1 cellular context compared by ENCODE assay signal in the genomic region with DNA sequence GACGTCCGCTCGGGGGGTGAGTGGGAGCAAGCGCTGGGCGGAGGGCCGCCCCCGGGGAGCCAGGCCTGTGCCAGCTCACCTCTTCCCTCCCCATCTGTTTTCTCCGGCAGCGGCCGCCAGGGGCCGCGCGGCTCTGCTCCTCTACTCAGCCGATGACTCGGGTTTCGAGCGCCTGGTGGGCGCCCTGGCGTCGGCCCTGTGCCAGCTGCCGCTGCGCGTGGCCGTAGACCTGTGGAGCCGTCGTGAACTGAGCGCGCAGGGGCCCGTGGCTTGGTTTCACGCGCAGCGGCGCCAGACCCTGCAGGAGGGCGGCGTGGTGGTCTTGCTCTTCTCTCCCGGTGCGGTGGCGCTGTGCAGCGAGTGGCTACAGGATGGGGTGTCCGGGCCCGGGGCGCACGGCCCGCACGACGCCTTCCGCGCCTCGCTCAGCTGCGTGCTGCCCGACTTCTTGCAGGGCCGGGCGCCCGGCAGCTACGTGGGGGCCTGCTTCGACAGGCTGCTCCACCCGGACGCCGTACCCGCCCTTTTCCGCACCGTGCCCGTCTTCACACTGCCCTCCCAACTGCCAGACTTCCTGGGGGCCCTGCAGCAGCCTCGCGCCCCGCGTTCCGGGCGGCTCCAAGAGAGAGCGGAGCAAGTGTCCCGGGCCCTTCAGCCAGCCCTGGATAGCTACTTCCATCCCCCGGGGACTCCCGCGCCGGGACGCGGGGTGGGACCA.
A peak's percentile ranks its signal among the peaks of the same experiment; 100 is the strongest.
TF ChIP-seq lines count a peak whose summit lies in the region.

No MANE protein-coding gene starts in this region.

TF ChIP-seq in HEK293, 187 proteins besides CTCF, POLR2A, EP300 and RAD21 (continued from another document and continues in another):
- TF ChIP-seq, protein P1, sequence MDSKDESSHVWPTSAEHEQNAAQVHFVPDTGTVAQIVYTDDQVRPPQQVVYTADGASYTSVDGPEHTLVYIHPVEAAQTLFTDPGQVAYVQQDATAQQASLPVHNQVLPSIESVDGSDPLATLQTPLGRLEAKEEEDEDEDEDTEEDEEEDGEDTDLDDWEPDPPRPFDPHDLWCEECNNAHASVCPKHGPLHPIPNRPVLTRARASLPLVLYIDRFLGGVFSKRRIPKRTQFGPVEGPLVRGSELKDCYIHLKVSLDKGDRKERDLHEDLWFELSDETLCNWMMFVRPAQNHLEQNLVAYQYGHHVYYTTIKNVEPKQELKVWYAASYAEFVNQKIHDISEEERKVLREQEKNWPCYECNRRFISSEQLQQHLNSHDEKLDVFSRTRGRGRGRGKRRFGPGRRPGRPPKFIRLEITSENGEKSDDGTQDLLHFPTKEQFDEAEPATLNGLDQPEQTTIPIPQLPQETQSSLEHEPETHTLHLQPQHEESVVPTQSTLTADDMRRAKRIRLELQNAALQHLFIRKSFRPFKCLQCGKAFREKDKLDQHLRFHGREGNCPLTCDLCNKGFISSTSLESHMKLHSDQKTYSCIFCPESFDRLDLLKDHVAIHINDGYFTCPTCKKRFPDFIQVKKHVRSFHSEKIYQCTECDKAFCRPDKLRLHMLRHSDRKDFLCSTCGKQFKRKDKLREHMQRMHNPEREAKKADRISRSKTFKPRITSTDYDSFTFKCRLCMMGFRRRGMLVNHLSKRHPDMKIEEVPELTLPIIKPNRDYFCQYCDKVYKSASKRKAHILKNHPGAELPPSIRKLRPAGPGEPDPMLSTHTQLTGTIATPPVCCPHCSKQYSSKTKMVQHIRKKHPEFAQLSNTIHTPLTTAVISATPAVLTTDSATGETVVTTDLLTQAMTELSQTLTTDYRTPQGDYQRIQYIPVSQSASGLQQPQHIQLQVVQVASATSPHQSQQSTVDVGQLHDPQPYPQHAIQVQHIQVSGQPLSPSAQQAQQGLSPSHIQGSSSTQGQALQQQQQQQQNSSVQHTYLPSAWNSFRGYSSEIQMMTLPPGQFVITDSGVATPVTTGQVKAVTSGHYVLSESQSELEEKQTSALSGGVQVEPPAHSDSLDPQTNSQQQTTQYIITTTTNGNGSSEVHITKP (tag by site-specific recombination; IDR thresholded peaks at IDR 0.05), result peak; percentile 72
- TF ChIP-seq ZNF777 (tag by site-specific recombination; IDR thresholded peaks at IDR 0.05; ENCODE audit: borderline replicate concordance), result peak; percentile 87; the same call in 1 of the 2 replicates
- peak; percentile 29; the same call in 1 of the 2 replicates for TF ChIP-seq BCL11A (tag by site-specific recombination; IDR thresholded peaks at IDR 0.05; ENCODE audit: low read depth)
- peak; percentile 96 for TF ChIP-seq SCRT1 (tag by site-specific recombination; IDR thresholded peaks at IDR 0.05; ENCODE audit: borderline replicate concordance)
- peak; percentile 26; the same call in 1 of the 2 replicates for TF ChIP-seq ZNF146 (tag by site-specific recombination; IDR thresholded peaks at IDR 0.05)
- TF ChIP-seq KLF1 (tag by site-specific recombination; IDR thresholded peaks at IDR 0.05), result peak; percentile 72
- peak; percentile 90 for TF ChIP-seq ZNF335 (tag by site-specific recombination; conservative IDR thresholded peaks at IDR 0.05)
- peak; percentile 86 for TF ChIP-seq ZNF121 (tag by site-specific recombination; IDR thresholded peaks at IDR 0.05)
- no peak; the same call in 1 of the 2 replicates for TF ChIP-seq ZNF768 (tag by site-specific recombination; IDR thresholded peaks at IDR 0.05)
- TF ChIP-seq SCRT2 (tag by site-specific recombination; IDR thresholded peaks at IDR 0.05), result peak; percentile 99
- TF ChIP-seq ZNF843 (tag by site-specific recombination; IDR thresholded peaks at IDR 0.05), result peak; percentile 64; the same call in 1 of the 2 replicates
- TF ChIP-seq ZNF600 (tag by site-specific recombination; IDR thresholded peaks at IDR 0.05), result peak; percentile 80
- no peak for TF ChIP-seq ZNF530 (tag by site-specific recombination; IDR thresholded peaks at IDR 0.05; ENCODE audit: low read depth)
- TF ChIP-seq ZIC2 (tag by site-specific recombination; IDR thresholded peaks at IDR 0.05), result peak; percentile 94
- no peak for TF ChIP-seq ZNF211 (tag by site-specific recombination; IDR thresholded peaks at IDR 0.05; ENCODE audit: low read depth)
- TF ChIP-seq ZNF658 (tag by site-specific recombination; IDR thresholded peaks at IDR 0.05), result no peak
- TF ChIP-seq ZBTB21 (tag by site-specific recombination; IDR thresholded peaks at IDR 0.05), result peak; percentile 43; the same call in 1 of the 2 replicates
- peak; percentile 95 for TF ChIP-seq ZBTB17 (tag by site-specific recombination; IDR thresholded peaks at IDR 0.05)
- TF ChIP-seq, protein P2, sequence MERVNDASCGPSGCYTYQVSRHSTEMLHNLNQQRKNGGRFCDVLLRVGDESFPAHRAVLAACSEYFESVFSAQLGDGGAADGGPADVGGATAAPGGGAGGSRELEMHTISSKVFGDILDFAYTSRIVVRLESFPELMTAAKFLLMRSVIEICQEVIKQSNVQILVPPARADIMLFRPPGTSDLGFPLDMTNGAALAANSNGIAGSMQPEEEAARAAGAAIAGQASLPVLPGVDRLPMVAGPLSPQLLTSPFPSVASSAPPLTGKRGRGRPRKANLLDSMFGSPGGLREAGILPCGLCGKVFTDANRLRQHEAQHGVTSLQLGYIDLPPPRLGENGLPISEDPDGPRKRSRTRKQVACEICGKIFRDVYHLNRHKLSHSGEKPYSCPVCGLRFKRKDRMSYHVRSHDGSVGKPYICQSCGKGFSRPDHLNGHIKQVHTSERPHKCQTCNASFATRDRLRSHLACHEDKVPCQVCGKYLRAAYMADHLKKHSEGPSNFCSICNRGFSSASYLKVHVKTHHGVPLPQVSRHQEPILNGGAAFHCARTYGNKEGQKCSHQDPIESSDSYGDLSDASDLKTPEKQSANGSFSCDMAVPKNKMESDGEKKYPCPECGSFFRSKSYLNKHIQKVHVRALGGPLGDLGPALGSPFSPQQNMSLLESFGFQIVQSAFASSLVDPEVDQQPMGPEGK (tag by site-specific recombination; IDR thresholded peaks at IDR 0.05), result peak; percentile 89
- TF ChIP-seq OVOL3 (tag by site-specific recombination; IDR thresholded peaks at IDR 0.05), result 0 out of 2 replicates have a peak, but pooled peaks have one; percentile 24
- TF ChIP-seq ZNF561 (tag by site-specific recombination; IDR thresholded peaks at IDR 0.05; ENCODE audit: borderline replicate concordance), result no peak; the same call in none of the 2 replicates
- no peak for TF ChIP-seq ZNF266 (tag by site-specific recombination; IDR thresholded peaks at IDR 0.05; ENCODE audit: low read depth)
- TF ChIP-seq SP3 (tag by site-specific recombination; IDR thresholded peaks at IDR 0.05), result no peak
- no peak for TF ChIP-seq ZNF791 (tag by site-specific recombination; IDR thresholded peaks at IDR 0.05)
- peak; percentile 23; the same call in 1 of the 2 replicates for TF ChIP-seq ZNF596 (tag by site-specific recombination; IDR thresholded peaks at IDR 0.05)
- TF ChIP-seq, protein P3, sequence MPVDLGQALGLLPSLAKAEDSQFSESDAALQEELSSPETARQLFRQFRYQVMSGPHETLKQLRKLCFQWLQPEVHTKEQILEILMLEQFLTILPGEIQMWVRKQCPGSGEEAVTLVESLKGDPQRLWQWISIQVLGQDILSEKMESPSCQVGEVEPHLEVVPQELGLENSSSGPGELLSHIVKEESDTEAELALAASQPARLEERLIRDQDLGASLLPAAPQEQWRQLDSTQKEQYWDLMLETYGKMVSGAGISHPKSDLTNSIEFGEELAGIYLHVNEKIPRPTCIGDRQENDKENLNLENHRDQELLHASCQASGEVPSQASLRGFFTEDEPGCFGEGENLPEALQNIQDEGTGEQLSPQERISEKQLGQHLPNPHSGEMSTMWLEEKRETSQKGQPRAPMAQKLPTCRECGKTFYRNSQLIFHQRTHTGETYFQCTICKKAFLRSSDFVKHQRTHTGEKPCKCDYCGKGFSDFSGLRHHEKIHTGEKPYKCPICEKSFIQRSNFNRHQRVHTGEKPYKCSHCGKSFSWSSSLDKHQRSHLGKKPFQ (tag by site-specific recombination; IDR thresholded peaks at IDR 0.05), result peak; percentile 64
- TF ChIP-seq, protein P4, sequence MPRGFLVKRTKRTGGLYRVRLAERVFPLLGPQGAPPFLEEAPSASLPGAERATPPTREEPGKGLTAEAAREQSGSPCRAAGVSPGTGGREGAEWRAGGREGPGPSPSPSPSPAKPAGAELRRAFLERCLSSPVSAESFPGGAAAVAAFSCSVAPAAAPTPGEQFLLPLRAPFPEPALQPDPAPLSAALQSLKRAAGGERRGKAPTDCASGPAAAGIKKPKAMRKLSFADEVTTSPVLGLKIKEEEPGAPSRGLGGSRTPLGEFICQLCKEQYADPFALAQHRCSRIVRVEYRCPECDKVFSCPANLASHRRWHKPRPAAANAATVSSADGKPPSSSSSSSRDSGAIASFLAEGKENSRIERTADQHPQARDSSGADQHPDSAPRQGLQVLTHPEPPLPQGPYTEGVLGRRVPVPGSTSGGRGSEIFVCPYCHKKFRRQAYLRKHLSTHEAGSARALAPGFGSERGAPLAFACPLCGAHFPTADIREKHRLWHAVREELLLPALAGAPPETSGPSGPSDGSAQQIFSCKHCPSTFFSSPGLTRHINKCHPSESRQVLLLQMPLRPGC (tag by site-specific recombination; IDR thresholded peaks at IDR 0.05), result 0 out of 2 replicates have a peak, but pooled peaks have one; percentile 18
- TF ChIP-seq KLF9 (tag by site-specific recombination; IDR thresholded peaks at IDR 0.05; ENCODE audit: low read depth), result peak; percentile 46
- TF ChIP-seq RBAK (tag by site-specific recombination; IDR thresholded peaks at IDR 0.05), result no peak
- TF ChIP-seq, protein P5, sequence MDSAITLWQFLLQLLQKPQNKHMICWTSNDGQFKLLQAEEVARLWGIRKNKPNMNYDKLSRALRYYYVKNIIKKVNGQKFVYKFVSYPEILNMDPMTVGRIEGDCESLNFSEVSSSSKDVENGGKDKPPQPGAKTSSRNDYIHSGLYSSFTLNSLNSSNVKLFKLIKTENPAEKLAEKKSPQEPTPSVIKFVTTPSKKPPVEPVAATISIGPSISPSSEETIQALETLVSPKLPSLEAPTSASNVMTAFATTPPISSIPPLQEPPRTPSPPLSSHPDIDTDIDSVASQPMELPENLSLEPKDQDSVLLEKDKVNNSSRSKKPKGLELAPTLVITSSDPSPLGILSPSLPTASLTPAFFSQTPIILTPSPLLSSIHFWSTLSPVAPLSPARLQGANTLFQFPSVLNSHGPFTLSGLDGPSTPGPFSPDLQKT (IDR thresholded peaks at IDR 0.05; ENCODE audit: borderline replicate concordance, low read depth, low read length), result no peak
- TF ChIP-seq KLF8 (tag by site-specific recombination; IDR thresholded peaks at IDR 0.05), result peak; percentile 68; the same call in 1 of the 2 replicates
- 0 out of 2 replicates have a peak, but pooled peaks have one; percentile 61 for TF ChIP-seq ZNF610 (tag by site-specific recombination; IDR thresholded peaks at IDR 0.05; ENCODE audit: borderline replicate concordance)
- TF ChIP-seq, protein P6, sequence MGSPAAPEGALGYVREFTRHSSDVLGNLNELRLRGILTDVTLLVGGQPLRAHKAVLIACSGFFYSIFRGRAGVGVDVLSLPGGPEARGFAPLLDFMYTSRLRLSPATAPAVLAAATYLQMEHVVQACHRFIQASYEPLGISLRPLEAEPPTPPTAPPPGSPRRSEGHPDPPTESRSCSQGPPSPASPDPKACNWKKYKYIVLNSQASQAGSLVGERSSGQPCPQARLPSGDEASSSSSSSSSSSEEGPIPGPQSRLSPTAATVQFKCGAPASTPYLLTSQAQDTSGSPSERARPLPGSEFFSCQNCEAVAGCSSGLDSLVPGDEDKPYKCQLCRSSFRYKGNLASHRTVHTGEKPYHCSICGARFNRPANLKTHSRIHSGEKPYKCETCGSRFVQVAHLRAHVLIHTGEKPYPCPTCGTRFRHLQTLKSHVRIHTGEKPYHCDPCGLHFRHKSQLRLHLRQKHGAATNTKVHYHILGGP (tag by site-specific recombination; IDR thresholded peaks at IDR 0.05), result no peak
- TF ChIP-seq, protein P7, sequence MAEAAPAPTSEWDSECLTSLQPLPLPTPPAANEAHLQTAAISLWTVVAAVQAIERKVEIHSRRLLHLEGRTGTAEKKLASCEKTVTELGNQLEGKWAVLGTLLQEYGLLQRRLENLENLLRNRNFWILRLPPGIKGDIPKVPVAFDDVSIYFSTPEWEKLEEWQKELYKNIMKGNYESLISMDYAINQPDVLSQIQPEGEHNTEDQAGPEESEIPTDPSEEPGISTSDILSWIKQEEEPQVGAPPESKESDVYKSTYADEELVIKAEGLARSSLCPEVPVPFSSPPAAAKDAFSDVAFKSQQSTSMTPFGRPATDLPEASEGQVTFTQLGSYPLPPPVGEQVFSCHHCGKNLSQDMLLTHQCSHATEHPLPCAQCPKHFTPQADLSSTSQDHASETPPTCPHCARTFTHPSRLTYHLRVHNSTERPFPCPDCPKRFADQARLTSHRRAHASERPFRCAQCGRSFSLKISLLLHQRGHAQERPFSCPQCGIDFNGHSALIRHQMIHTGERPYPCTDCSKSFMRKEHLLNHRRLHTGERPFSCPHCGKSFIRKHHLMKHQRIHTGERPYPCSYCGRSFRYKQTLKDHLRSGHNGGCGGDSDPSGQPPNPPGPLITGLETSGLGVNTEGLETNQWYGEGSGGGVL (tag by site-specific recombination; IDR thresholded peaks at IDR 0.05), result peak; percentile 64
- peak; percentile 66; the same call in 1 of the 2 replicates for TF ChIP-seq ZBTB48 (tag by site-specific recombination; IDR thresholded peaks at IDR 0.05)
- TF ChIP-seq ZNF785 (tag by site-specific recombination; IDR thresholded peaks at IDR 0.05), result peak; percentile 85
- TF ChIP-seq, protein P8, sequence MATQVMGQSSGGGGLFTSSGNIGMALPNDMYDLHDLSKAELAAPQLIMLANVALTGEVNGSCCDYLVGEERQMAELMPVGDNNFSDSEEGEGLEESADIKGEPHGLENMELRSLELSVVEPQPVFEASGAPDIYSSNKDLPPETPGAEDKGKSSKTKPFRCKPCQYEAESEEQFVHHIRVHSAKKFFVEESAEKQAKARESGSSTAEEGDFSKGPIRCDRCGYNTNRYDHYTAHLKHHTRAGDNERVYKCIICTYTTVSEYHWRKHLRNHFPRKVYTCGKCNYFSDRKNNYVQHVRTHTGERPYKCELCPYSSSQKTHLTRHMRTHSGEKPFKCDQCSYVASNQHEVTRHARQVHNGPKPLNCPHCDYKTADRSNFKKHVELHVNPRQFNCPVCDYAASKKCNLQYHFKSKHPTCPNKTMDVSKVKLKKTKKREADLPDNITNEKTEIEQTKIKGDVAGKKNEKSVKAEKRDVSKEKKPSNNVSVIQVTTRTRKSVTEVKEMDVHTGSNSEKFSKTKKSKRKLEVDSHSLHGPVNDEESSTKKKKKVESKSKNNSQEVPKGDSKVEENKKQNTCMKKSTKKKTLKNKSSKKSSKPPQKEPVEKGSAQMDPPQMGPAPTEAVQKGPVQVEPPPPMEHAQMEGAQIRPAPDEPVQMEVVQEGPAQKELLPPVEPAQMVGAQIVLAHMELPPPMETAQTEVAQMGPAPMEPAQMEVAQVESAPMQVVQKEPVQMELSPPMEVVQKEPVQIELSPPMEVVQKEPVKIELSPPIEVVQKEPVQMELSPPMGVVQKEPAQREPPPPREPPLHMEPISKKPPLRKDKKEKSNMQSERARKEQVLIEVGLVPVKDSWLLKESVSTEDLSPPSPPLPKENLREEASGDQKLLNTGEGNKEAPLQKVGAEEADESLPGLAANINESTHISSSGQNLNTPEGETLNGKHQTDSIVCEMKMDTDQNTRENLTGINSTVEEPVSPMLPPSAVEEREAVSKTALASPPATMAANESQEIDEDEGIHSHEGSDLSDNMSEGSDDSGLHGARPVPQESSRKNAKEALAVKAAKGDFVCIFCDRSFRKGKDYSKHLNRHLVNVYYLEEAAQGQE (tag by site-specific recombination; IDR thresholded peaks at IDR 0.05), result peak; percentile 33; the same call in 1 of the 2 replicates
- 0 out of 2 replicates have a peak, but pooled peaks have one; percentile 64 for TF ChIP-seq SP7 (tag by site-specific recombination; IDR thresholded peaks at IDR 0.05)
- TF ChIP-seq YY2 (tag by site-specific recombination; IDR thresholded peaks at IDR 0.05), result peak; percentile 53; the same call in 1 of the 2 replicates
- TF ChIP-seq ZNF501 (tag by site-specific recombination; IDR thresholded peaks at IDR 0.05), result peak; percentile 94
- TF ChIP-seq ZNF549 (tag by site-specific recombination; IDR thresholded peaks at IDR 0.05), result peak; percentile 88
